In genomic region chr11:10147195-10147594, GRCh38 we compare ENCODE assay signal across 10 cellular contexts.
"Had no signal": no experiment of that assay in that cellular context is flagged by ENCODE, and none has a peak within 500 bp of the region (broad histone marks: within the 10 kb centered on the region; RNA-seq: fewer than 3 reads in every experiment).

No MANE protein-coding gene starts in this region.

- DNase-seq: GM23248, GOT3, H7, H9, HCEC 1CT, HFFc6 had no signal

- H3K27ac ChIP-seq: GM23248 had no signal

- FAIRE-seq: H1 had no signal

- H3K4me1 ChIP-seq: HAP-1 had no signal

- ATAC-seq: GM23338, HCT116 had no signal

- H3K4me2 ChIP-seq: GM23338 had no signal

- H3K9me3 ChIP-seq: HAP-1 had no signal

- H3K36me3 ChIP-seq: HAP-1 had no signal

- H3K4me3 ChIP-seq: GM23248, GM23338, HAP-1 had no signal

- H2AFZ ChIP-seq: GM23248, GM23338 had no signal

- H3K9ac ChIP-seq: GM23248 had no signal
